8 cellular contexts compared by ENCODE assay signal in the genomic region with DNA sequence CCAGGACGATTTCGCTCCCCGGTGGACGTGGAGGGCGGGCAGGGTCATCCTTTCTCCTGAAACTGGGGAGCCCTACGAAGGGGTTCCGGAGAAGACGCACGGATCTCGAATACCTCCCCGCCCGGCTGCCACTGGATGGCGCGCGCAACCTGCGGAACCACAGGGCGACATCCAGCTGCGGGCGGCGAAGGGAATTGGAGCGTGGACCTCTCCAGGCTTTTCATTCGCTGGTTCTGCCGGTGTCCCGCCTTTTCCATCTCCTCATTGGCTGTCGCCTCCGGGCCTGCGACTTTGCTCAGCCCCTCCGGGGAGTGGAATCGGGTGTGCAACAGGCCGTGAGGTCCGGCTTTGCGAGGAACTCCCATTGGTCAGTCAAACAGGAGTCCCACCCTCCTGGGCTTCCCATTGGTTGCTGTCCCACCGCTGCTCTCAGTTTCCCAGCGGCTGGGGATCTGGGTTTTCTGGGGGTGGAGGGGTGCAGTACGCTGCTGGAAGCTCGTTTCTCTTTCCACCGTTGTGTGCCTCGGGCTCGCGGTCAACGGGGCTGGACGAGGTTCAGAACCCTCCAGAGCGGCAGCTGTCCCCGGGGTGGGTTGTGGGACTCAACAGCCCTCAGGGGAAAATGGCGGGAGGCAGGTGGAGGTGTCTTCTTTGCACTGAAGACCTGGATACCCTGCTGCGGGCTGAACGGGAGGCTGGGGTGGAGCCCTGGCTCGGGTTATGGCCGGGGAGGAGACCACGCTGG. TPM values are rescaled to one million over a fixed set of nuclear protein-coding genes. Genes with fewer than 3 reads are reported as not detected.
DNase-seq lines count a peak whose midpoint lies in the region; FAIRE-seq and TF ChIP-seq lines count a peak whose summit lies in the region.

No MANE protein-coding gene starts in this region.

- H4K20me1 ChIP-seq in Loucy (ENCODE audit: insufficient read depth, low read length, poor library complexity, severe bottlenecking): no peaks in the 10 kb centered on the region

- TF ChIP-seq CTCF in Loucy (conservative IDR thresholded peaks at IDR 0.05; ENCODE audit: low read length): peak; percentile 84

- peak overlapping the region; percentile 88 for H3K4me2 ChIP-seq in Loucy (ENCODE audit: low read depth, low read length, poor library complexity, severe bottlenecking)

- H3K79me2 ChIP-seq in Loucy (ENCODE audit: insufficient read depth, low read length): no peaks in the 10 kb centered on the region

- H2AFZ ChIP-seq in Loucy (ENCODE audit: low read length) (peak overlapping the region; percentile 97), neuron (ENCODE audit: low read depth, low read length) (peak overlapping the region; percentile 86)

- FAIRE-seq in H54 (lab: Jason Lieb, UNC) (peak; percentile 75), frontal cortex (lab: Jason Lieb, UNC) (peak; percentile 95)

- peak overlapping the region; percentile 75 for H3K9ac ChIP-seq in Loucy (ENCODE audit: low read depth, low read length, poor library complexity, severe bottlenecking)

- H3K9me3 ChIP-seq in Loucy (ENCODE audit: insufficient read depth, low read depth, low read length): no peaks in the 10 kb centered on the region; the same call in 1 of the 2 replicates
- peaks cover 5% of the 10 kb centered on the region for H3K9me3 ChIP-seq in neuron (ENCODE audit: low read length)

- peaks cover 6% of the 10 kb centered on the region; the same call in 1 of the 2 replicates for H3F3A ChIP-seq in Loucy (ENCODE audit: low read depth)

- peak; percentile 59; the same call in 1 of the 2 replicates for TF ChIP-seq POLR2A in H54 (IDR thresholded peaks at IDR 0.05; ENCODE audit: low read depth, low read length)

- H3K9me2 ChIP-seq in Loucy (replicated peaks; ENCODE audit: low read depth, low read length): no peaks in the 10 kb centered on the region

- DNase-seq in EL (peak; percentile 99), H54 (ENCODE audit: insufficient read length, low spot score) (peak; percentile 88), SHP77 treated with DMSO at 0.1 percent for 48 hours (lab: John Stamatoyannopoulos, UW) (peak; percentile 99), frontal cortex (ENCODE audit: low spot score in 2 of 2) (peak; percentile 81 to 83), stromal cell of bone marrow (ENCODE audit: low read depth) (peak; percentile 95)
- peak; percentile 87 for DNase-seq in activated gamma-delta T cell treated with anti-CD3 and anti-CD28 coated beads, Interleukin-2, amount 50 U/mL, for 16 hours (ENCODE audit: low read depth)

- H3K27me3 ChIP-seq in Loucy (ENCODE audit: insufficient read depth, low read length, poor library complexity, severe bottlenecking): no peaks in the 10 kb centered on the region
- no peaks in the 10 kb centered on the region for H3K27me3 ChIP-seq in neuron (ENCODE audit: insufficient read depth, low read length)

- no peaks in the 10 kb centered on the region for H3K36me3 ChIP-seq in Loucy (ENCODE audit: insufficient read depth, low read length)
- no peaks in the 10 kb centered on the region for H3K36me3 ChIP-seq in neuron (ENCODE audit: insufficient read depth, low read length)

- H3K4me1 ChIP-seq in Loucy (ENCODE audit: insufficient read depth, low read length, poor library complexity, severe bottlenecking) (peaks cover 16% of the 10 kb centered on the region), neuron (ENCODE audit: insufficient read depth, low read length) (peaks cover 5% of the 10 kb centered on the region)

- peak overlapping the region; percentile 91 for H3K4me3 ChIP-seq in Loucy (ENCODE audit: low read length, poor library complexity, severe bottlenecking)
- peak overlapping the region; percentile 70 for H3K4me3 ChIP-seq in neuron (ENCODE audit: low read length)

RNA-seq across cellular contexts. Expression of gene OR1D5, which starts 14.5 kb away (rescaled TPM):
- total RNA-seq in frontal cortex: not detected

RNA-seq across cellular contexts. Expression of gene OR1D2, which starts 55.3 kb away (rescaled TPM):
- total RNA-seq in frontal cortex: not detected

Comparison
In these comparisons a context has a peak if more than half of its experiments do, and no peak if none do; other contexts are left out.
1. Peak in every context shown above with its lines: DNase-seq and H3K4me3 ChIP-seq.